In the genomic region with DNA sequence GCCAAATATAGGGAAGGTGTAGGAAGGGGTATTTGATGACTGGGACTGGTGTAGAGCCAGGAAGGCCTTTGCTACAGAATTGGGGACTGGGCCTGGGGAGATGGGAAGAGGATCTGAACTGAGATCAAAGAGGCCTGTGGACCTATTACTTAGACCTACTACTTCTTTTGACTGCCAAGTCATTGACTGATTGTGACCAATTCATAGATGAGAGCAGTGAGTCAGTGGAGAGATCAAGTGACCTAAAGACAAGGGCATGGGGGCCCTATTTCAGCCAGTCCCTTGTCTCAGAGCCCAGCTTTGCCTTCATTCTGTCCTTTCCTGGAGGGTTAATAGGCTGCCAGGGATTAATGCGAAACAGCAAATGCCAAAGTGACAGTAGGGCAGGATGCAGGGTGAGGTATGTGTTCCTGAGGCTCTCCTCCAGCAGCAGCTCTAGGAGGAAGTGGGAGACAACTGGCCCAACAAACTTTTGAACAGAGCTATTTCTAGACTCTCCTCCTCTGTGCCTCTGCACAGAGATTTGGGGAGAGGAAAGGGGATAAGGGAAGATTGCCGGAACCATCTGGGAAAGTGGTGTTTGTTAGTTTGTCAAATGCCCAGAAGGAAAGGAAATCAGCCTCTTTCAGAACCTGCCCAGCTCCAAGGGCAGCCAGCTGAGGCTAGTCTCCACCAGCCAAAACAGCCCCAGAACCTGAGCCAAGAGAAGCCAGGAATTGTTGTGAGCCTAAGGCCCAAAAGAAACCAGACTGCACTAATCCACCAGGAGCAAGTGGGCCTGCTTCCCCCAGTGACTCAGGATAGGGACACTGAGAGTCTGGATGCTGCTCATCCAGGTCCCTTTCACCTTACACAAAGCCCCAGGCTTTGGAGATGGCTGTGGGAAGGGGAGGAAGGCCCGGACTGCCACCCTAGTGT, we compare ENCODE assay signal across 1 cellular context.
TF ChIP-seq lines count a peak whose summit lies in the region.

No MANE protein-coding gene starts in this region.

TF ChIP-seq in K562, 482 proteins besides CTCF, POLR2A, EP300 and RAD21:
- no peak for TF ChIP-seq POLR3A (IDR thresholded peaks at IDR 0.05; ENCODE audit: borderline replicate concordance, extremely low read depth, insufficient read depth, insufficient read length)
- TF ChIP-seq NFE2 (IDR thresholded peaks at IDR 0.05; ENCODE audit: low read depth), result 0 out of 2 replicates have a peak, but pooled peaks have one; percentile 3
